In the genomic region with DNA sequence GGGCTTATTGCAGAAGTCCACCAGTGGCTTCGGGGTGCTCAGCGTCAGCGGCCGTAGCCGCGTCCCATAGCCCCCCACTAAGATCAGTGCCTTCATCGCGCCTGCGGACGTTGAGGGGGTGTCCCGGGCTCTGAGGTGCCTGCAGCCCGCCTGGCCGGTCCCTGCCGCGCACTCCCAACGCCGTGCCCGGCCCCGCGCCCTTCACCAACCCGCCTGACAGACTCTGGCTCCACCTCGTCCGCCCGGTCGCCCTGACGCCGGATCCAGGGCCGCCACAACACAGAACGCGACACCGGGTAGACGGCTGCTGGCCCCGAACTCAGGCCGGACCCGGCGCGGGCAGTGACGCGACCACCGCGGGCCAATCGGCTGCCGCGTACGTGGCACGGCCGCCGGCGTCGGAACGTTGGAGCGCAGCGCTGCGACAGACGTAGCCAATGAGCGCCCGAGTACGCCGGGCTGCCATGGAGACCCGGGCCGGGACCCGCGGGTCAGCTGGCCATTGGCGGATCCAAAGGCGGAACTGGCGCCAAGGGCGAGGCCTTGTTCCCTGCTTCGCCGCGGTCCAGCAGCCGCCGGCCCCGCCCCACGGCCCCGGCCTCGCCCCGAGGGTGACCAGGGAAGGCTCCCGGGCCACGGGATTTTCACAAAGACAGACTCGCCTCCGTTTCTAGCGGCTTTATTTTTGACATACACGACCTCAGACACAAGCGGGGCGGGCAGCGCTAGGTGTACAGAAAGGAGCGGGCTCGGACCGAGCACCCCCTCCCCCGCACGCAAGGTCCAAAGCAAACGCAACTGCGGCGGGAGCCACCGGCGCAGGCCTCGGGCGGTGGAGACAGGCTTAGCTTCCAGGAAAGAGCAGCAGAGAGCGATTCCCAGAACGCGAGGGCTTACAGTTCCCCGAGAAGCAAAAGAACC, we compare ENCODE assay signal across 1 cellular context.
A peak's percentile ranks its signal among the peaks of the same experiment; 100 is the strongest.
TF ChIP-seq lines count a peak whose summit lies in the region.

TSS of gene GMPPB (minus strand) at position 321 of the 921 bp plus-strand sequence. CDS start at position 96, 225 bp downstream.

TF ChIP-seq in K562, 482 proteins besides CTCF, POLR2A, EP300 and RAD21 (continued from another document and continues in another):
- TF ChIP-seq ZEB2 (IDR thresholded peaks at IDR 0.05) (no peak), PURB (CRISPR knock-in tag; IDR thresholded peaks at IDR 0.05; ENCODE audit: low read depth) (no peak), KLF13 (tag; IDR thresholded peaks at IDR 0.05; ENCODE audit: borderline replicate concordance, low read depth) (no peak), MCM7 (IDR thresholded peaks at IDR 0.05) (no peak), ZNF212 (CRISPR knock-in tag; IDR thresholded peaks at IDR 0.05) (no peak), SAFB2 (IDR thresholded peaks at IDR 0.05; ENCODE audit: borderline replicate concordance, low read depth, low read length, severe bottlenecking) (no peak), RBM15 (IDR thresholded peaks at IDR 0.05; ENCODE audit: insufficient read depth, low read length) (no peak), GABPB2 (CRISPR knock-in tag; conservative IDR thresholded peaks at IDR 0.05) (no peak), ZNF282 (CRISPR knock-in tag; IDR thresholded peaks at IDR 0.05) (no peak), ZNF518B (CRISPR knock-in tag; IDR thresholded peaks at IDR 0.05) (no peak), ELF1 (tag; IDR thresholded peaks at IDR 0.05) (peak; percentile 57; the same call in 1 of the 2 replicates), NCOA6 (IDR thresholded peaks at IDR 0.05) (peak; percentile 96), TARDBP (IDR thresholded peaks at IDR 0.05) (no peak), ZMIZ1 (IDR thresholded peaks at IDR 0.05; ENCODE audit: low read depth in 2 of 2, low read length in 2 of 2) (no peak), SAP30 (IDR thresholded peaks at IDR 0.05; ENCODE audit: borderline replicate concordance, insufficient read depth, low read depth, low read length, poor library complexity, severe bottlenecking) (peak; percentile 49), MTF1 (CRISPR knock-in tag; IDR thresholded peaks at IDR 0.05; ENCODE audit: borderline replicate concordance) (no peak), USF2 (CRISPR knock-in tag; IDR thresholded peaks at IDR 0.05) (peak; percentile 7; the same call in 1 of the 2 replicates), SMAD3 (CRISPR knock-in tag; conservative IDR thresholded peaks at IDR 0.05) (no peak), ZNF583 (CRISPR knock-in tag; IDR thresholded peaks at IDR 0.05) (no peak), PTTG1 (tag; IDR thresholded peaks at IDR 0.05; ENCODE audit: low read depth) (no peak), THRA (IDR thresholded peaks at IDR 0.05) (no peak), POLR2H (tag; IDR thresholded peaks at IDR 0.05; ENCODE audit: low read depth) (peak; percentile 77), ZNF3 (CRISPR knock-in tag; IDR thresholded peaks at IDR 0.05) (no peak), YY1 (IDR thresholded peaks at IDR 0.05; ENCODE audit: borderline replicate concordance in 1 of 3, control insufficient read depth in 1 of 3, extremely low read depth in 1 of 3, insufficient read depth in 3 of 3, insufficient read length in 1 of 3, insufficient replicate concordance in 2 of 3, low read depth in 1 of 3, low read length in 2 of 3) (peak in 1 of 3 experiments; percentile 4), E2F3 (CRISPR knock-in tag; IDR thresholded peaks at IDR 0.05) (no peak), MCM5 (IDR thresholded peaks at IDR 0.05; ENCODE audit: low read depth) (no peak), SREBF2 (CRISPR knock-in tag; IDR thresholded peaks at IDR 0.05) (no peak), ETV5 (CRISPR knock-in tag; IDR thresholded peaks at IDR 0.05; ENCODE audit: low read depth) (no peak), GTF2A2 (tag; IDR thresholded peaks at IDR 0.05) (no peak)
- TF ChIP-seq, protein P1, sequence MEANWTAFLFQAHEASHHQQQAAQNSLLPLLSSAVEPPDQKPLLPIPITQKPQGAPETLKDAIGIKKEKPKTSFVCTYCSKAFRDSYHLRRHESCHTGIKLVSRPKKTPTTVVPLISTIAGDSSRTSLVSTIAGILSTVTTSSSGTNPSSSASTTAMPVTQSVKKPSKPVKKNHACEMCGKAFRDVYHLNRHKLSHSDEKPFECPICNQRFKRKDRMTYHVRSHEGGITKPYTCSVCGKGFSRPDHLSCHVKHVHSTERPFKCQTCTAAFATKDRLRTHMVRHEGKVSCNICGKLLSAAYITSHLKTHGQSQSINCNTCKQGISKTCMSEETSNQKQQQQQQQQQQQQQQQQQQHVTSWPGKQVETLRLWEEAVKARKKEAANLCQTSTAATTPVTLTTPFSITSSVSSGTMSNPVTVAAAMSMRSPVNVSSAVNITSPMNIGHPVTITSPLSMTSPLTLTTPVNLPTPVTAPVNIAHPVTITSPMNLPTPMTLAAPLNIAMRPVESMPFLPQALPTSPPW (CRISPR knock-in tag; IDR thresholded peaks at IDR 0.05), result no peak
- TF ChIP-seq, protein P2, sequence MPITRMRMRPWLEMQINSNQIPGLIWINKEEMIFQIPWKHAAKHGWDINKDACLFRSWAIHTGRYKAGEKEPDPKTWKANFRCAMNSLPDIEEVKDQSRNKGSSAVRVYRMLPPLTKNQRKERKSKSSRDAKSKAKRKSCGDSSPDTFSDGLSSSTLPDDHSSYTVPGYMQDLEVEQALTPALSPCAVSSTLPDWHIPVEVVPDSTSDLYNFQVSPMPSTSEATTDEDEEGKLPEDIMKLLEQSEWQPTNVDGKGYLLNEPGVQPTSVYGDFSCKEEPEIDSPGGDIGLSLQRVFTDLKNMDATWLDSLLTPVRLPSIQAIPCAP (CRISPR knock-in tag; IDR thresholded peaks at IDR 0.05; ENCODE audit: borderline replicate concordance), result no peak
- TF ChIP-seq, protein P3, sequence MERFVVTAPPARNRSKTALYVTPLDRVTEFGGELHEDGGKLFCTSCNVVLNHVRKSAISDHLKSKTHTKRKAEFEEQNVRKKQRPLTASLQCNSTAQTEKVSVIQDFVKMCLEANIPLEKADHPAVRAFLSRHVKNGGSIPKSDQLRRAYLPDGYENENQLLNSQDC (CRISPR knock-in tag; IDR thresholded peaks at IDR 0.05), result no peak
- TF ChIP-seq, protein P4, sequence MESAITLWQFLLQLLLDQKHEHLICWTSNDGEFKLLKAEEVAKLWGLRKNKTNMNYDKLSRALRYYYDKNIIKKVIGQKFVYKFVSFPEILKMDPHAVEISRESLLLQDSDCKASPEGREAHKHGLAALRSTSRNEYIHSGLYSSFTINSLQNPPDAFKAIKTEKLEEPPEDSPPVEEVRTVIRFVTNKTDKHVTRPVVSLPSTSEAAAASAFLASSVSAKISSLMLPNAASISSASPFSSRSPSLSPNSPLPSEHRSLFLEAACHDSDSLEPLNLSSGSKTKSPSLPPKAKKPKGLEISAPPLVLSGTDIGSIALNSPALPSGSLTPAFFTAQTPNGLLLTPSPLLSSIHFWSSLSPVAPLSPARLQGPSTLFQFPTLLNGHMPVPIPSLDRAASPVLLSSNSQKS (CRISPR knock-in tag; IDR thresholded peaks at IDR 0.05), result no peak
- TF ChIP-seq, protein P5, sequence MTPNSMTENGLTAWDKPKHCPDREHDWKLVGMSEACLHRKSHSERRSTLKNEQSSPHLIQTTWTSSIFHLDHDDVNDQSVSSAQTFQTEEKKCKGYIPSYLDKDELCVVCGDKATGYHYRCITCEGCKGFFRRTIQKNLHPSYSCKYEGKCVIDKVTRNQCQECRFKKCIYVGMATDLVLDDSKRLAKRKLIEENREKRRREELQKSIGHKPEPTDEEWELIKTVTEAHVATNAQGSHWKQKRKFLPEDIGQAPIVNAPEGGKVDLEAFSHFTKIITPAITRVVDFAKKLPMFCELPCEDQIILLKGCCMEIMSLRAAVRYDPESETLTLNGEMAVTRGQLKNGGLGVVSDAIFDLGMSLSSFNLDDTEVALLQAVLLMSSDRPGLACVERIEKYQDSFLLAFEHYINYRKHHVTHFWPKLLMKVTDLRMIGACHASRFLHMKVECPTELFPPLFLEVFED (CRISPR knock-in tag; conservative IDR thresholded peaks at IDR 0.05), result no peak
- TF ChIP-seq, protein P6, sequence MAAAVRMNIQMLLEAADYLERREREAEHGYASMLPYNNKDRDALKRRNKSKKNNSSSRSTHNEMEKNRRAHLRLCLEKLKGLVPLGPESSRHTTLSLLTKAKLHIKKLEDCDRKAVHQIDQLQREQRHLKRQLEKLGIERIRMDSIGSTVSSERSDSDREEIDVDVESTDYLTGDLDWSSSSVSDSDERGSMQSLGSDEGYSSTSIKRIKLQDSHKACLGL (CRISPR knock-in tag; IDR thresholded peaks at IDR 0.05; ENCODE audit: borderline replicate concordance, poor library complexity, severe bottlenecking), result no peak
- TF ChIP-seq, protein P7, sequence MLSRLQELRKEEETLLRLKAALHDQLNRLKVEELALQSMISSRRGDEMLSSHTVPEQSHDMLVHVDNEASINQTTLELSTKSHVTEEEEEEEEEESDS (CRISPR knock-in tag; IDR thresholded peaks at IDR 0.05), result no peak
